12 cellular contexts compared by ENCODE assay signal in genomic region chr3:27658741-27659140, GRCh38.
A peak's percentile ranks its signal among the peaks of the same experiment; 100 is the strongest.
DNase-seq lines count a peak whose midpoint lies in the region; ATAC-seq, FAIRE-seq and TF ChIP-seq lines count a peak whose summit lies in the region.
"Had no signal": no experiment of that assay in that cellular context is flagged by ENCODE, and none has a peak within 500 bp of the region (broad histone marks: within the 10 kb centered on the region; RNA-seq: fewer than 3 reads in every experiment).

No MANE protein-coding gene starts in this region.

- H3K4me3 Mint-ChIP-seq in MCF 10A (ENCODE audit: unreplicated experiment) = no peak overlapping the region

- POLR2A ChIA-PET in MCF 10A (lab: Yijun Ruan, JAX) (interaction anchor here (0.5 kb wide), 1 partner anchor 183 kb away, joined by 3 read pairs; no protein-coding TSS in a partner anchor), endothelial cell of umbilical vein (lab: Charles Lee) (no interaction called here)

- TF ChIP-seq CTCF in mammary epithelial cell (conservative IDR thresholded peaks at IDR 0.05 in 1 of 2, IDR thresholded peaks at IDR 0.05 in 1 of 2; ENCODE audit: extremely low read depth in 1 of 2, insufficient read depth in 1 of 2, low read depth in 1 of 2, low read length in 2 of 2) = no peak
- no peak for TF ChIP-seq CTCF in MCF 10A (IDR thresholded peaks at IDR 0.05; ENCODE audit: unreplicated experiment)
- TF ChIP-seq CTCF in endothelial cell of umbilical vein (IDR thresholded peaks at IDR 0.05; ENCODE audit: extremely low read depth in 1 of 2, insufficient read depth in 1 of 2, low read depth in 1 of 2, low read length in 2 of 2) = no peak
- TF ChIP-seq CTCF in left lung (IDR thresholded peaks at IDR 0.05) = no peak

- H3K79me2 ChIP-seq in mammary epithelial cell (ENCODE audit: insufficient read depth, low read length) = no peaks in the 10 kb centered on the region
- no peaks in the 10 kb centered on the region for H3K79me2 ChIP-seq in endothelial cell of umbilical vein (ENCODE audit: control insufficient read depth, insufficient read depth, low read length)

- H3K36me3 ChIP-seq in mammary epithelial cell (ENCODE audit: insufficient read depth, low read length) (no peaks in the 10 kb centered on the region), endothelial cell of umbilical vein (ENCODE audit: control insufficient read depth in 2 of 2, extremely low read depth in 1 of 2, insufficient read depth in 2 of 2, low read length in 2 of 2) (no peaks in the 10 kb centered on the region), left lung (no peaks in the 10 kb centered on the region)
- H3K36me3 ChIP-seq: MG63 had no signal

- H2AFZ ChIP-seq in mammary epithelial cell (ENCODE audit: low read depth, low read length) (peak overlapping the region; percentile 48), endothelial cell of umbilical vein (ENCODE audit: low read depth, low read length) (peak overlapping the region; percentile 34)

- 11% methylated on average over 1 of the region's 1 CpG for WGBS in mammary epithelial cell (ENCODE audit: low coverage, missing lambda C conversion rate)

- peak overlapping the region; percentile 20 for H3K27ac ChIP-seq in mammary epithelial cell (ENCODE audit: insufficient read depth, low read depth, low read length)
- no peak overlapping the region for H3K27ac ChIP-seq in endothelial cell of umbilical vein (ENCODE audit: insufficient read depth, low read depth, low read length)
- no peak overlapping the region for H3K27ac ChIP-seq in left lung

- BruUV-seq in mammary epithelial cell (replicated peaks; lab: Mats Ljungman, UMichigan) (no TSS peak), MCF 10A (replicated peaks; lab: Mats Ljungman, UMichigan) (no TSS peak), endothelial cell of umbilical vein (replicated peaks; lab: Mats Ljungman, UMichigan) (no TSS peak)

- H3K27me3 ChIP-seq in mammary epithelial cell (ENCODE audit: insufficient read depth, low read length) = no peaks in the 10 kb centered on the region
- no peaks in the 10 kb centered on the region for H3K27me3 ChIP-seq in endothelial cell of umbilical vein (ENCODE audit: control insufficient read depth in 2 of 2, insufficient read depth in 2 of 2, low read length in 2 of 2)
- no peaks in the 10 kb centered on the region for H3K27me3 ChIP-seq in left lung
- H3K27me3 ChIP-seq: MG63 had no signal

- no peak overlapping the region for H3K4me2 ChIP-seq in mammary epithelial cell (ENCODE audit: insufficient read depth, low read depth, low read length)
- H3K4me2 ChIP-seq in endothelial cell of umbilical vein (ENCODE audit: insufficient read depth, low read length) = no peak overlapping the region

- peaks cover 30% of the 10 kb centered on the region for H3K4me1 ChIP-seq in mammary epithelial cell (ENCODE audit: insufficient read depth, low read length)
- H3K4me1 ChIP-seq in endothelial cell of umbilical vein (ENCODE audit: control insufficient read depth, extremely low read depth, insufficient read depth, low read length) = peaks cover 13% of the 10 kb centered on the region
- H3K4me1 ChIP-seq in left lung = no peaks in the 10 kb centered on the region

- intact Hi-C loops in mammary epithelial cell (cut with micrococcal nuclease) (loop anchor here (1.0 to 2.0 kb wide), 4 partner anchors 26 to 191 kb away; partner anchors contain the start of gene SLC4A7), MCF 10A (cut with micrococcal nuclease) (loop anchor here (1.0 to 5.0 kb wide), 3 partner anchors 126 to 191 kb away; no protein-coding TSS in a partner anchor), endothelial cell of umbilical vein (cut with micrococcal nuclease) (loop anchor here (1.0 to 5.0 kb wide), 7 partner anchors 25 to 301 kb away; partner anchors contain the start of gene SLC4A7), left lung (cut with DNase I) (no loop called here)

- no peaks in the 10 kb centered on the region for H3K9me1 ChIP-seq in endothelial cell of umbilical vein (replicated peaks; ENCODE audit: control insufficient read depth, extremely low read depth, insufficient read depth, low read length)

- H3K4me3 ChIP-seq in mammary epithelial cell (replicated peaks in 1 of 3; ENCODE audit: insufficient read depth in 1 of 3, low read depth in 2 of 3, low read length in 3 of 3) (no peak overlapping the region), endothelial cell of umbilical vein (replicated peaks in 1 of 3; ENCODE audit: insufficient read depth in 1 of 3, low read depth in 1 of 3, low read length in 3 of 3) (no peak overlapping the region), left lung (no peak overlapping the region)
- H3K4me3 ChIP-seq: MG63 had no signal

- no peaks in the 10 kb centered on the region for H3K27me3 Mint-ChIP-seq in MCF 10A (ENCODE audit: insufficient read depth, unreplicated experiment)

- no peaks in the 10 kb centered on the region for H4K20me1 ChIP-seq in mammary epithelial cell (ENCODE audit: insufficient read depth, low read length)
- no peaks in the 10 kb centered on the region for H4K20me1 ChIP-seq in endothelial cell of umbilical vein (replicated peaks; ENCODE audit: control insufficient read depth, extremely low read depth, insufficient read depth, low read length)

- no peak for DNase-seq in mammary epithelial cell
- DNase-seq in MCF 10A (ENCODE audit: unreplicated experiment) = no peak
- DNase-seq in endothelial cell of umbilical vein (ENCODE audit: low read depth, low spot score) = no peak
- DNase-seq in COR-L47 (lab: John Stamatoyannopoulos, UW) = no peak
- no peak for DNase-seq in stimulated activated CD8-positive, alpha-beta memory T cell treated with anti-CD3 and anti-CD28 coated beads, Interleukin-4, amount 100 ng/mL, for 48 hours
- DNase-seq in NOMO-1 (lab: John Stamatoyannopoulos, UW; ENCODE audit: unreplicated experiment in 2 of 2) = no peak
- DNase-seq in left lung = no peak
- DNase-seq: KG1, NCI-H1105, NCI-H1930 had no signal

- TF ChIP-seq POLR2A in endothelial cell of umbilical vein (IDR thresholded peaks at IDR 0.05; ENCODE audit: low read depth, low read length) = no peak

- no peak for FAIRE-seq in endothelial cell of umbilical vein (lab: Jason Lieb, UNC)

- H3K36me3 Mint-ChIP-seq in MCF 10A (ENCODE audit: insufficient read depth, unreplicated experiment) = no peaks in the 10 kb centered on the region

- H3K9me3 ChIP-seq in mammary epithelial cell (replicated peaks; ENCODE audit: insufficient read depth, low read length) = no peaks in the 10 kb centered on the region
- H3K9me3 ChIP-seq in endothelial cell of umbilical vein (replicated peaks; ENCODE audit: control insufficient read depth, insufficient read depth, low read length) = no peaks in the 10 kb centered on the region
- no peaks in the 10 kb centered on the region for H3K9me3 ChIP-seq in left lung
- H3K9me3 ChIP-seq: MG63 had no signal

- CTCF ChIA-PET in mammary epithelial cell (lab: Charles Lee; ENCODE audit: low non-redundant PET) = no interaction called here
- CTCF ChIA-PET in MCF 10A (lab: Yijun Ruan, JAX) = interaction anchor here (0.6 to 3.2 kb wide), 6 partner anchors 7 to 345 kb away, joined by 3 to 10 read pairs (median 4); no protein-coding TSS in a partner anchor
- CTCF ChIA-PET in endothelial cell of umbilical vein (lab: Charles Lee) = interaction anchor here (0.6 to 2.3 kb wide), 9 partner anchors 10 to 192 kb away, joined by 3 to 12 read pairs (median 4); no protein-coding TSS in a partner anchor

- no peaks in the 10 kb centered on the region for H3K9me3 Mint-ChIP-seq in MCF 10A (ENCODE audit: unreplicated experiment)

- H3K9ac ChIP-seq in mammary epithelial cell (ENCODE audit: insufficient read depth, low read length) = no peak overlapping the region
- no peak overlapping the region for H3K9ac ChIP-seq in endothelial cell of umbilical vein (replicated peaks; ENCODE audit: extremely low read depth, insufficient read depth, low read length)

- ATAC-seq in HG03354 (IDR thresholded peaks at IDR 0.05; ENCODE audit: poor library complexity, severe bottlenecking, unreplicated experiment) (peak; percentile 21), left lung (no peak)

- dilution Hi-C loops in mammary epithelial cell (cut with HindIII; ENCODE audit: low sequenced_read_pairs) = loop anchor here (10.0 kb wide), 1 partner anchor 64 kb away; no protein-coding TSS in a partner anchor
- dilution Hi-C loops in endothelial cell of umbilical vein (cut with MboI; ENCODE audit: extremely low pct_ligation_motif_present, low sequenced_read_pairs) = no loop called here

- H3K4me1 Mint-ChIP-seq in MCF 10A (ENCODE audit: insufficient read depth, unreplicated experiment) = peaks cover 5% of the 10 kb centered on the region

- in situ Hi-C loops in mammary epithelial cell (cut with MboI; ENCODE audit: low sequenced_read_pairs in 2 of 2) = loop anchor here in 1 of 2 donors (25.0 kb wide), 1 partner anchor 121 kb away; no protein-coding TSS in a partner anchor

- H3K27ac Mint-ChIP-seq in MCF 10A (ENCODE audit: low read depth, unreplicated experiment) = no peak overlapping the region

TF ChIP-seq in endothelial cell of umbilical vein, 7 proteins besides CTCF, POLR2A, EP300 and RAD21:
- TF ChIP-seq POLR2AphosphoS5 (IDR thresholded peaks at IDR 0.05; ENCODE audit: insufficient read depth, low read depth, low read length) = no peak
- no peak for TF ChIP-seq JUN (IDR thresholded peaks at IDR 0.05; ENCODE audit: borderline replicate concordance, insufficient read depth, insufficient read length, low read depth)
- TF ChIP-seq MYC (IDR thresholded peaks at IDR 0.05; ENCODE audit: low read depth, low read length) = no peak
- no peak for TF ChIP-seq EZH2 (IDR thresholded peaks at IDR 0.05; ENCODE audit: borderline replicate concordance, low read depth, low read length, severe bottlenecking)
- TF ChIP-seq MAX (IDR thresholded peaks at IDR 0.05; ENCODE audit: insufficient read depth, insufficient read length) = no peak

Comparison
In these comparisons a context has a peak if more than half of its experiments do, and no peak if none do; other contexts are left out.
1. intact Hi-C loops: an anchor here in mammary epithelial cell (1.0 to 2.0 kb wide), MCF 10A (1.0 to 5.0 kb wide) and endothelial cell of umbilical vein (1.0 to 5.0 kb wide); none called in left lung.